13 cellular contexts compared by ENCODE assay signal in genomic region chr22:15652738-15653137, GRCh38. TPM values are rescaled to one million over a fixed set of nuclear protein-coding genes. Genes with fewer than 3 reads are reported as not detected.
"Had no signal": no experiment of that assay in that cellular context is flagged by ENCODE, and none has a peak within 500 bp of the region (broad histone marks: within the 10 kb centered on the region; RNA-seq: fewer than 3 reads in every experiment).

No MANE protein-coding gene starts in this region.

RNA-seq across cellular contexts. Expression of gene POTEH, which starts 37.1 kb away (rescaled TPM):
- total RNA-seq: stomach, subcutaneous adipose tissue, suprapubic skin, temporal lobe, thoracic aorta, tibial nerve, transverse colon, upper lobe of left lung, upper lobe of right lung, ureter, urinary bladder, uterus, vagina had no signal
